Comparison of ENCODE assay signal across 1 cellular context in the genomic region with DNA sequence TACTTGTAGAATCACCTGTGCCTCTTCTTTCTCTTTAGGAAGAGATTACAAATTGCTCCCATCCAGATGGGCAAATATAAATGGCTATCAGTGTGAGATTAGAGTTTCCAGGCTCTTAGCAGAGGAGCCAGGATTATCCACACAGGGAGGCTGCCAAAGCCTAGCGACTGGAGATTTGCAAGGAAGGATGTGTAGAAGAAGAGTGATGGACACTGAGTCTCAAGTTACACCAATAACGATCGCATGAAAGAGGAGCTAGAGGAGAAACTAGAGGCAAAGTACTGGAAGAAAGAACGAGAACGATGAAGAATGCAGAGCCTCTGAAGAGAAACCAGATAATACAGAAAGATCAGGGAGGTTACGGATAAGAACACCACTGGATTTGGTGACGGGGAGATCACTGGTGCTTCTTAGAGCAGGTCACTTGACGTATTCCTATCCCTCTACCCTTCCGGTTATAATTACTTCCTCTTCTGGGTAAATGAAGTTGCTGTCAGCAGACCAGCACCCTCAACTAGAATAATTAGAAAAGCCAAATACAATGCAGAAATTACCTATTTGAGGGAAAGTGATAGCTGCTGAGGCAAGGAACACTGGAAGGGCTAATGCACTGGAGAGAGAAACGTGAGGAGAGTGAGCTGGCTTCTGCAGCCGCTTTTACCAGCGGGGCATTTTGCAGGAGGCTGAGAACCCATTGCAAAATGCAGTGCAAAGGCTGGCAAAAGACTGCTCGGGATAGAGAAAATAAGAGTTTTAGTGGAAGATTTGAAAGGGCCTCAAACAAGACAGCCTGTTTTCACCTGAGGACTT.
TF ChIP-seq lines count a peak whose summit lies in the region.

No MANE protein-coding gene starts in this region.

TF ChIP-seq in GM23338, 12 proteins besides CTCF, POLR2A, EP300 and RAD21 (continued from another document):
- TF ChIP-seq, protein P1, sequence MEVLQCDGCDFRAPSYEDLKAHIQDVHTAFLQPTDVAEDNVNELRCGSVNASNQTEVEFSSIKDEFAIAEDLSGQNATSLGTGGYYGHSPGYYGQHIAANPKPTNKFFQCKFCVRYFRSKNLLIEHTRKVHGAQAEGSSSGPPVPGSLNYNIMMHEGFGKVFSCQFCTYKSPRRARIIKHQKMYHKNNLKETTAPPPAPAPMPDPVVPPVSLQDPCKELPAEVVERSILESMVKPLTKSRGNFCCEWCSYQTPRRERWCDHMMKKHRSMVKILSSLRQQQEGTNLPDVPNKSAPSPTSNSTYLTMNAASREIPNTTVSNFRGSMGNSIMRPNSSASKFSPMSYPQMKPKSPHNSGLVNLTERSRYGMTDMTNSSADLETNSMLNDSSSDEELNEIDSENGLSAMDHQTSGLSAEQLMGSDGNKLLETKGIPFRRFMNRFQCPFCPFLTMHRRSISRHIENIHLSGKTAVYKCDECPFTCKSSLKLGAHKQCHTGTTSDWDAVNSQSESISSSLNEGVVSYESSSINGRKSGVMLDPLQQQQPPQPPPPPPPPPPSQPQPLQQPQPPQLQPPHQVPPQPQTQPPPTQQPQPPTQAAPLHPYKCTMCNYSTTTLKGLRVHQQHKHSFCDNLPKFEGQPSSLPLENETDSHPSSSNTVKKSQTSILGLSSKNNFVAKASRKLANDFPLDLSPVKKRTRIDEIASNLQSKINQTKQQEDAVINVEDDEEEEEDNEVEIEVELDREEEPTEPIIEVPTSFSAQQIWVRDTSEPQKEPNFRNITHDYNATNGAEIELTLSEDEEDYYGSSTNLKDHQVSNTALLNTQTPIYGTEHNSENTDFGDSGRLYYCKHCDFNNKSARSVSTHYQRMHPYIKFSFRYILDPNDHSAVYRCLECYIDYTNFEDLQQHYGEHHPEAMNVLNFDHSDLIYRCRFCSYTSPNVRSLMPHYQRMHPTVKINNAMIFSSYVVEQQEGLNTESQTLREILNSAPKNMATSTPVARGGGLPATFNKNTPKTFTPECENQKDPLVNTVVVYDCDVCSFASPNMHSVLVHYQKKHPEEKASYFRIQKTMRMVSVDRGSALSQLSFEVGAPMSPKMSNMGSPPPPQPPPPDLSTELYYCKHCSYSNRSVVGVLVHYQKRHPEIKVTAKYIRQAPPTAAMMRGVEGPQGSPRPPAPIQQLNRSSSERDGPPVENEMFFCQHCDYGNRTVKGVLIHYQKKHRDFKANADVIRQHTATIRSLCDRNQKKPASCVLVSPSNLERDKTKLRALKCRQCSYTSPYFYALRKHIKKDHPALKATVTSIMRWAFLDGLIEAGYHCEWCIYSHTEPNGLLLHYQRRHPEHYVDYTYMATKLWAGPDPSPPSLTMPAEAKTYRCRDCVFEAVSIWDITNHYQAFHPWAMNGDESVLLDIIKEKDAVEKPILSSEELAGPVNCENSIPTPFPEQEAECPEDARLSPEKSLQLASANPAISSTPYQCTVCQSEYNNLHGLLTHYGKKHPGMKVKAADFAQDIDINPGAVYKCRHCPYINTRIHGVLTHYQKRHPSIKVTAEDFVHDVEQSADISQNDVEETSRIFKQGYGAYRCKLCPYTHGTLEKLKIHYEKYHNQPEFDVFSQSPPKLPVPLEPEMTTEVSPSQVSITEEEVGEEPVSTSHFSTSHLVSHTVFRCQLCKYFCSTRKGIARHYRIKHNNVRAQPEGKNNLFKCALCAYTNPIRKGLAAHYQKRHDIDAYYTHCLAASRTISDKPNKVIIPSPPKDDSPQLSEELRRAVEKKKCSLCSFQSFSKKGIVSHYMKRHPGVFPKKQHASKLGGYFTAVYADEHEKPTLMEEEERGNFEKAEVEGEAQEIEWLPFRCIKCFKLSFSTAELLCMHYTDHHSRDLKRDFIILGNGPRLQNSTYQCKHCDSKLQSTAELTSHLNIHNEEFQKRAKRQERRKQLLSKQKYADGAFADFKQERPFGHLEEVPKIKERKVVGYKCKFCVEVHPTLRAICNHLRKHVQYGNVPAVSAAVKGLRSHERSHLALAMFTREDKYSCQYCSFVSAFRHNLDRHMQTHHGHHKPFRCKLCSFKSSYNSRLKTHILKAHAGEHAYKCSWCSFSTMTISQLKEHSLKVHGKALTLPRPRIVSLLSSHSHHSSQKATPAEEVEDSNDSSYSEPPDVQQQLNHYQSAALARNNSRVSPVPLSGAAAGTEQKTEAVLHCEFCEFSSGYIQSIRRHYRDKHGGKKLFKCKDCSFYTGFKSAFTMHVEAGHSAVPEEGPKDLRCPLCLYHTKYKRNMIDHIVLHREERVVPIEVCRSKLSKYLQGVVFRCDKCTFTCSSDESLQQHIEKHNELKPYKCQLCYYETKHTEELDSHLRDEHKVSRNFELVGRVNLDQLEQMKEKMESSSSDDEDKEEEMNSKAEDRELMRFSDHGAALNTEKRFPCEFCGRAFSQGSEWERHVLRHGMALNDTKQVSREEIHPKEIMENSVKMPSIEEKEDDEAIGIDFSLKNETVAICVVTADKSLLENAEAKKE (CRISPR knock-in tag; IDR thresholded peaks at IDR 0.05): no peak
